In the genomic region with DNA sequence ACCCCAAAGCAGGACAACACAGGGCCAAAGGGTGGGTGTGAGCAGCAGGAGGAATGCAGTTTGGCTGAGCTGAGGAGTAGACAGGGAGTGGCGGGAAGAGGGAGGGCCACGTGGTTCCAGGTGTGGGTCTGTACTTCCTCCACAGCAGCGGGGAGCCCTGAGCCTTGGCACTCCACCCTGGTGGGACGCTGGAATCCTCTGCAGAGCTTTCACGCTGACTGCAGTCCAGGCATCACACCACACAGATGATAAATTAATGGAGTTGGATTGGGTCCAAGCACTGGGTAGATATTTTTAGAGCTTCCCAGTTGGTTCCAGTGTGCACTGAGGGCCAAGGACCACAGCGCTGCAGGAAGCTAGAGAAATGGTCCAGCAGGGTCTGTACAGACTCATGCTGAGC, we compare ENCODE assay signal across 15 cellular contexts.
DNase-seq lines count a peak whose midpoint lies in the region; ATAC-seq, FAIRE-seq and TF ChIP-seq lines count a peak whose summit lies in the region.
"Had no signal": no experiment of that assay in that cellular context is flagged by ENCODE, and none has a peak within 500 bp of the region (broad histone marks: within the 10 kb centered on the region; RNA-seq: fewer than 3 reads in every experiment).

No MANE protein-coding gene starts in this region.

- H3K9me3 Mint-ChIP-seq in astrocyte (ENCODE audit: unreplicated experiment) = no peaks in the 10 kb centered on the region
- H3K9me3 Mint-ChIP-seq in osteocyte (ENCODE audit: unreplicated experiment) = no peaks in the 10 kb centered on the region

- no peaks in the 10 kb centered on the region for H4K20me1 ChIP-seq in astrocyte (ENCODE audit: insufficient read depth, low read length)

- H3K36me3 Mint-ChIP-seq in astrocyte (ENCODE audit: low read depth, unreplicated experiment) (no peaks in the 10 kb centered on the region), osteocyte (ENCODE audit: unreplicated experiment) (no peaks in the 10 kb centered on the region)

- no peak overlapping the region for H3K4me3 ChIP-seq in astrocyte (ENCODE audit: insufficient read depth, low read depth, low read length)
- no peak overlapping the region for H3K4me3 ChIP-seq in fibroblast of the aortic adventitia (ENCODE audit: low read depth, low read length)
- H3K4me3 ChIP-seq: GM23248 had no signal

- no peak for FAIRE-seq in astrocyte (lab: Jason Lieb, UNC)
- no peak for FAIRE-seq in GM12891 (lab: Jason Lieb, UNC)
- FAIRE-seq: GM12892 had no signal

- no peak overlapping the region for H3K27ac Mint-ChIP-seq in astrocyte (ENCODE audit: unreplicated experiment)
- H3K27ac Mint-ChIP-seq in osteocyte (ENCODE audit: unreplicated experiment) = no peak overlapping the region

- no peak overlapping the region for H3K4me2 ChIP-seq in astrocyte (ENCODE audit: low read length)

- H3K36me3 ChIP-seq in astrocyte (ENCODE audit: insufficient read depth, low read length) = no peaks in the 10 kb centered on the region

- H3K4me1 Mint-ChIP-seq in astrocyte (ENCODE audit: low read depth, unreplicated experiment) (peaks cover 3% of the 10 kb centered on the region), osteocyte (ENCODE audit: unreplicated experiment) (no peaks in the 10 kb centered on the region)

- ATAC-seq in HG02852 (IDR thresholded peaks at IDR 0.05; ENCODE audit: unreplicated experiment) = no peak

- peak; percentile 15 for DNase-seq in NCI-H1694 treated with DMSO at 0.1 percent for 48 hours (lab: John Stamatoyannopoulos, UW)
- DNase-seq in NCI-H1694 (lab: John Stamatoyannopoulos, UW) = no peak
- DNase-seq in astrocyte (ENCODE audit: low read depth) = peak; percentile 25
- peak; percentile 30 for DNase-seq in fibroblast of the aortic adventitia (ENCODE audit: low read depth)
- DNase-seq in osteocyte (ENCODE audit: extremely low spot score, unreplicated experiment) = peak; percentile 57
- DNase-seq in GM12891 (ENCODE audit: insufficient read length, low spot score) = no peak
- DNase-seq in AG08396 (ENCODE audit: low spot score) = no peak
- DNase-seq: 8988T, GM23248, NCI-H1436 treated with DMSO at 0.1 percent for 48 hours, NCI-H2227 treated with DMSO at 0.1 percent for 48 hours had no signal

- H3K27me3 Mint-ChIP-seq in astrocyte (ENCODE audit: low read depth, unreplicated experiment) (peaks cover 31% of the 10 kb centered on the region), osteocyte (ENCODE audit: unreplicated experiment) (peaks cover 2% of the 10 kb centered on the region)

- no peaks in the 10 kb centered on the region for H3K9me3 ChIP-seq in astrocyte (ENCODE audit: insufficient read depth, low read depth, low read length)

- no peaks in the 10 kb centered on the region for H3K4me1 ChIP-seq in astrocyte (ENCODE audit: insufficient read depth, low read length)

- H3K9ac ChIP-seq in astrocyte (ENCODE audit: low read length) = no peak overlapping the region
- H3K9ac ChIP-seq: GM23248 had no signal

- no peak overlapping the region for H2AFZ ChIP-seq in astrocyte (ENCODE audit: low read depth, low read length)
- H2AFZ ChIP-seq: GM23248 had no signal

- no peaks in the 10 kb centered on the region for H3K79me2 ChIP-seq in astrocyte (ENCODE audit: insufficient read depth, low read length)

- peaks cover 9% of the 10 kb centered on the region for H3K27me3 ChIP-seq in astrocyte (ENCODE audit: insufficient read depth, low read length)

- TF ChIP-seq POLR2A in GM12891 (IDR thresholded peaks at IDR 0.05; ENCODE audit: low read depth, low read length) = no peak

- no peak for TF ChIP-seq CTCF in astrocyte (IDR thresholded peaks at IDR 0.05; ENCODE audit: insufficient read depth, low read depth, low read length)
- no peak for TF ChIP-seq CTCF in fibroblast of the aortic adventitia (IDR thresholded peaks at IDR 0.05; ENCODE audit: insufficient read depth, low read length)
- TF ChIP-seq CTCF in osteocyte (IDR thresholded peaks at IDR 0.05) = no peak

- H3K4me3 Mint-ChIP-seq in astrocyte (ENCODE audit: unreplicated experiment) = no peak overlapping the region
- no peak overlapping the region for H3K4me3 Mint-ChIP-seq in osteocyte (ENCODE audit: unreplicated experiment)

- no peak overlapping the region for H3K27ac ChIP-seq in astrocyte (ENCODE audit: low read depth, low read length)
- H3K27ac ChIP-seq: GM23248, HL-60, RWPE1 had no signal

TF ChIP-seq in GM12891, 5 proteins besides CTCF, POLR2A, EP300 and RAD21:
- TF ChIP-seq POLR2AphosphoS5 (IDR thresholded peaks at IDR 0.05; ENCODE audit: low read depth, low read length) (no peak), SPI1 (IDR thresholded peaks at IDR 0.05; ENCODE audit: low read depth, low read length) (no peak), POU2F2 (IDR thresholded peaks at IDR 0.05; ENCODE audit: low read depth, low read length) (no peak), TAF1 (IDR thresholded peaks at IDR 0.05; ENCODE audit: low read depth, low read length) (no peak), PAX5 (IDR thresholded peaks at IDR 0.05; ENCODE audit: insufficient read depth, low read length, severe bottlenecking) (no peak)

Comparison
In these comparisons a context has a peak if more than half of its experiments do, and no peak if none do; other contexts are left out.
1. DNase-seq: peak in NCI-H1694 treated with DMSO at 0.1 percent for 48 hours (single experiment), astrocyte (single experiment), fibroblast of the aortic adventitia (single experiment) and osteocyte (single experiment); none in NCI-H1694 (single experiment), GM12891 (single experiment) and AG08396 (single experiment).